ENCODE assay signal across 31 cellular contexts in the genomic region with DNA sequence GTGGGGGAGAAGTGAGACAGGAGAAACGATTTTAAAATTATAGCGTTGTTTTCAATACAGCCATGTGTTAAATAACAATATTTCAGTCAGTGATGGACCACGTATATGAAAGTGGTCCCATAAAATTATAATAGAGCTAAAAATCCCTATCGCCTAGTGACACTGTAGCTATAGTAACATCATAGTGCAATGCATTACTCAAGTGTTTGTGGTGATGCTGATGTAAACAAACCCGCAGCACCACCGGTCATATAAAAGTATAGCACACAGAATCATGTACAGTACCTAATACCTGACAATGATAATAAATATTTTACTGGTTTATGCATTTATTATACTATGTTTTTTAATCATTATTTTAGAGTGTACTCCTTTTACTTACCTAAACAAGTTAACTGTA.
"Had no signal": no experiment of that assay in that cellular context is flagged by ENCODE, and none has a peak within 500 bp of the region (broad histone marks: within the 10 kb centered on the region; RNA-seq: fewer than 3 reads in every experiment).

No MANE protein-coding gene starts in this region.

- H3K36me3 Mint-ChIP-seq: activated CD4-positive, alpha-beta memory T cell treated with anti-CD3 and anti-CD28 coated beads for 36 hours; activated CD8-positive, alpha-beta memory T cell treated with anti-CD3 and anti-CD28 coated beads, Interleukin-2, amount 10 ng/mL, durations not matched to agents 7 days and 5 days; activated naive CD4-positive, alpha-beta T cell treated with anti-CD3 and anti-CD28 coated beads, Interleukin-2, amount 50 U/mL, for 24 hours; activated naive CD8-positive, alpha-beta T cell treated with anti-CD3 and anti-CD28 coated beads for 36 hours had no signal

- H3K36me3 ChIP-seq: adrenal gland, colonic mucosa, esophagus squamous epithelium, gastroesophageal sphincter, heart right ventricle had no signal

- H3K4me3 Mint-ChIP-seq: activated CD4-positive, alpha-beta memory T cell treated with anti-CD3 and anti-CD28 coated beads for 36 hours; activated CD4-positive, alpha-beta T cell treated with anti-CD3 and anti-CD28 coated beads for 36 hours; activated CD4-positive, alpha-beta T cell treated with anti-CD3 and anti-CD28 coated beads, Interleukin-2, amount 10 ng/mL, durations not matched to agents 24 days and 14 days; activated CD8-positive, alpha-beta memory T cell treated with anti-CD3 and anti-CD28 coated beads, Interleukin-2, amount 10 ng/mL, durations not matched to agents 7 days and 5 days; activated CD8-positive, alpha-beta T cell treated with anti-CD3 and anti-CD28 coated beads, Interleukin-2, amount 10 ng/mL, durations not matched to agents 7 days and 5 days; activated naive CD4-positive, alpha-beta T cell treated with anti-CD3 and anti-CD28 coated beads for 36 hours; activated naive CD4-positive, alpha-beta T cell treated with anti-CD3 and anti-CD28 coated beads, Interleukin-2, amount 50 U/mL, for 24 hours; activated naive CD8-positive, alpha-beta T cell treated with anti-CD3 and anti-CD28 coated beads for 36 hours; activated naive CD8-positive, alpha-beta T cell treated with anti-CD3 and anti-CD28 coated beads, Interleukin-2, amount 50 U/mL, for 24 hours; activated T-helper 1 cell treated with anti-CD3 and anti-CD28 coated beads, Interleukin-12 subunit alpha, Interleukin-12 subunit beta, Interleukin-2, Interleukin-4 antibody, amounts not matched to agents 30 ng/mL and 10 ng/mL and 1 ng/mL, durations not matched to agents 14 hours and 24 hours and 36 hours had no signal

- H3K27me3 ChIP-seq: adrenal gland, body of pancreas, colonic mucosa, esophagus squamous epithelium, gastroesophageal sphincter, heart right ventricle had no signal

- H3K27me3 Mint-ChIP-seq: activated CD4-positive, alpha-beta memory T cell treated with anti-CD3 and anti-CD28 coated beads for 36 hours; activated CD4-positive, alpha-beta T cell treated with anti-CD3 and anti-CD28 coated beads for 36 hours; activated CD4-positive, alpha-beta T cell treated with anti-CD3 and anti-CD28 coated beads, Interleukin-2, amount 10 ng/mL, durations not matched to agents 24 days and 14 days; activated CD8-positive, alpha-beta memory T cell treated with anti-CD3 and anti-CD28 coated beads, Interleukin-2, amount 10 ng/mL, durations not matched to agents 7 days and 5 days; activated naive CD8-positive, alpha-beta T cell treated with anti-CD3 and anti-CD28 coated beads for 36 hours; activated naive CD8-positive, alpha-beta T cell treated with anti-CD3 and anti-CD28 coated beads, Interleukin-2, amount 50 U/mL, for 24 hours had no signal

- H3K27ac ChIP-seq: adrenal gland, body of pancreas, colonic mucosa, epithelial cell of prostate, esophagus squamous epithelium, gastroesophageal sphincter, heart right ventricle had no signal

- H3K4me3 ChIP-seq: adrenal gland, body of pancreas, colonic mucosa, esophagus squamous epithelium, gastroesophageal sphincter, heart right ventricle had no signal

- H3K4me1 Mint-ChIP-seq: activated CD4-positive, alpha-beta T cell treated with anti-CD3 and anti-CD28 coated beads for 36 hours; activated CD4-positive, alpha-beta T cell treated with anti-CD3 and anti-CD28 coated beads, Interleukin-2, amount 10 ng/mL, durations not matched to agents 24 days and 14 days; activated CD8-positive, alpha-beta memory T cell treated with anti-CD3 and anti-CD28 coated beads, Interleukin-2, amount 10 ng/mL, durations not matched to agents 7 days and 5 days; activated naive CD4-positive, alpha-beta T cell treated with anti-CD3 and anti-CD28 coated beads, Interleukin-2, amount 50 U/mL, for 24 hours; activated naive CD8-positive, alpha-beta T cell treated with anti-CD3 and anti-CD28 coated beads for 36 hours; activated naive CD8-positive, alpha-beta T cell treated with anti-CD3 and anti-CD28 coated beads, Interleukin-2, amount 50 U/mL, for 24 hours had no signal

- H3K27ac Mint-ChIP-seq: activated CD4-positive, alpha-beta memory T cell treated with anti-CD3 and anti-CD28 coated beads for 36 hours; activated CD4-positive, alpha-beta T cell treated with anti-CD3 and anti-CD28 coated beads for 36 hours; activated CD4-positive, alpha-beta T cell treated with anti-CD3 and anti-CD28 coated beads, Interleukin-2, amount 10 ng/mL, durations not matched to agents 24 days and 14 days; activated CD8-positive, alpha-beta memory T cell treated with anti-CD3 and anti-CD28 coated beads, Interleukin-2, amount 10 ng/mL, durations not matched to agents 7 days and 5 days; activated CD8-positive, alpha-beta T cell treated with anti-CD3 and anti-CD28 coated beads, Interleukin-2, amount 10 ng/mL, durations not matched to agents 7 days and 5 days; activated naive CD4-positive, alpha-beta T cell treated with anti-CD3 and anti-CD28 coated beads for 36 hours; activated naive CD4-positive, alpha-beta T cell treated with anti-CD3 and anti-CD28 coated beads, Interleukin-2, amount 50 U/mL, for 24 hours; activated naive CD8-positive, alpha-beta T cell treated with anti-CD3 and anti-CD28 coated beads for 36 hours; activated naive CD8-positive, alpha-beta T cell treated with anti-CD3 and anti-CD28 coated beads, Interleukin-2, amount 50 U/mL, for 24 hours; activated T-helper 1 cell treated with anti-CD3 and anti-CD28 coated beads, Interleukin-12 subunit alpha, Interleukin-12 subunit beta, Interleukin-2, Interleukin-4 antibody, amounts not matched to agents 30 ng/mL and 10 ng/mL and 1 ng/mL, durations not matched to agents 14 hours and 24 hours and 36 hours; activated T-helper 2 cell treated with anti-CD3 and anti-CD28 coated beads, Interferon-gamma antibody, Interleukin-2, Interleukin-4, amounts not matched to agents 10 μg/mL and 5 μg/mL and 100 μg/mL, durations not matched to agents 14 hours and 24 hours and 36 hours had no signal

- H3K9me3 Mint-ChIP-seq: activated T-helper 1 cell treated with anti-CD3 and anti-CD28 coated beads, Interleukin-12 subunit alpha, Interleukin-12 subunit beta, Interleukin-2, Interleukin-4 antibody, amounts not matched to agents 30 ng/mL and 10 ng/mL and 1 ng/mL, durations not matched to agents 14 hours and 24 hours and 36 hours; activated T-helper 2 cell treated with anti-CD3 and anti-CD28 coated beads, Interferon-gamma antibody, Interleukin-2, Interleukin-4, amounts not matched to agents 10 μg/mL and 5 μg/mL and 100 μg/mL, durations not matched to agents 14 hours and 24 hours and 36 hours had no signal

- DNase-seq: activated CD4-positive, alpha-beta memory T cell treated with anti-CD3 and anti-CD28 coated beads for 36 hours; activated CD4-positive, alpha-beta T cell treated with anti-CD3 and anti-CD28 coated beads for 36 hours; activated CD4-positive, alpha-beta T cell treated with anti-CD3 and anti-CD28 coated beads, Interleukin-2, amount 10 ng/mL, durations not matched to agents 24 days and 14 days; activated CD4-positive, CD25-positive, alpha-beta regulatory T cell; activated CD4-positive, CD25-positive, alpha-beta regulatory T cell treated with anti-CD3 and anti-CD28 coated beads, Interleukin-2, amount 50 U/mL, for 72 hours; activated CD8-positive, alpha-beta memory T cell treated with anti-CD3 and anti-CD28 coated beads, Interleukin-2, amount 10 ng/mL, durations not matched to agents 7 days and 5 days; activated CD8-positive, alpha-beta memory T cell treated with anti-CD3 and anti-CD28 coated beads, Interleukin-2, amount 50 U/mL, for 4 hours; activated CD8-positive, alpha-beta T cell treated with anti-CD3 and anti-CD28 coated beads, Interleukin-2, amount 10 ng/mL, durations not matched to agents 7 days and 5 days; activated effector memory CD4-positive, alpha-beta T cell treated with anti-CD3 and anti-CD28 coated beads, Interleukin-2, amount 50 U/mL, for 16 hours; activated naive CD4-positive, alpha-beta T cell treated with anti-CD3 and anti-CD28 coated beads for 36 hours; activated naive CD8-positive, alpha-beta T cell treated with anti-CD3 and anti-CD28 coated beads for 36 hours; activated naive CD8-positive, alpha-beta T cell treated with anti-CD3 and anti-CD28 coated beads, Interleukin-2, amount 50 U/mL, for 24 hours; activated T-cell treated with anti-CD3 and anti-CD28 coated beads, Interleukin-2, amount 50 U/mL, for 1 hour; activated T-cell treated with anti-CD3 and anti-CD28 coated beads, Interleukin-2, amount 50 U/mL, for 48 hours; adrenal gland; amygdala; aorta; body of pancreas; central memory CD4-positive, alpha-beta T cell; cerebellar nuclear complex; colonic mucosa; effector CD8-positive, alpha-beta T cell; esophagus squamous epithelium; foreskin melanocyte; heart right ventricle; T-helper 2 cell had no signal

- H3K9me3 ChIP-seq: adrenal gland, body of pancreas, colonic mucosa, esophagus squamous epithelium, gastroesophageal sphincter had no signal
